ENCODE assay signal across 22 cellular contexts in the genomic region with DNA sequence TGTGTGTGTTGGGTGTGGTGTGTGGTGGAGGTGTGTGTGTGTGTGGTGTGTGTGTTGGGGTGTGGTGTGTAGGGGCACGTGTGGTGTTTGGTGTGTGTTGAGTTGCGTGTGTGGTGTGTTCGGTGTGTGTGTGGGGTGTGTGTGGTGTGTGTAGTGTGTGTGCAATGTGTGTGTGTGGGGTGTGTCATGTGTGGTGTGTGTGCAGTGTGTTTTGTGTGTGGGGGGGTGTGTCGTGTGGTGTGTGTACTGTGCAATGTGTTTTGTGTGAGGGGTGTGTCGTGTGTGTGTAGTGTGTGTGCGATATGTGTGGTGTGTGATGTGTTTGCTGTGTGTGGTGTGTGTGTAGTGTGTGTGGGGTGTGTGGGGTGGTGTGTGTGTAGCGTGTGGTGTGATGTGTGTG. TPM values are rescaled to one million over a fixed set of nuclear protein-coding genes. Genes with fewer than 3 reads are reported as not detected.
DNase-seq lines count a peak whose midpoint lies in the region; ATAC-seq, FAIRE-seq and TF ChIP-seq lines count a peak whose summit lies in the region.
"Had no signal": no experiment of that assay in that cellular context is flagged by ENCODE, and none has a peak within 500 bp of the region (broad histone marks: within the 10 kb centered on the region; RNA-seq: fewer than 3 reads in every experiment).

No MANE protein-coding gene starts in this region.

- no peak overlapping the region for H3K4me3 Mint-ChIP-seq in activated T-helper 17 cell treated with anti-CD3 and anti-CD28 coated beads, Interleukin-2, amount 50 U/mL, for 72 hours
- H3K4me3 Mint-ChIP-seq in glutamatergic neuron (ENCODE audit: unreplicated experiment) = peak overlapping the region; percentile 21
- H3K4me3 Mint-ChIP-seq in osteocyte (ENCODE audit: unreplicated experiment) = no peak overlapping the region
- H3K4me3 Mint-ChIP-seq: activated CD4-positive, alpha-beta T cell treated with anti-CD3 and anti-CD28 coated beads, Interleukin-2, amount 10 ng/mL, durations not matched to agents 7 days and 5 days had no signal

- in situ Hi-C loops in HepG2 (cut with HindIII; ENCODE audit: extremely low pct_ligation_motif_present, low pct_unique_long_range_greater_than_20kb) = no loop called here

- no peaks in the 10 kb centered on the region for H3K9me3 ChIP-seq in HepG2 (ENCODE audit: low read length)
- no peaks in the 10 kb centered on the region for H3K9me3 ChIP-seq in right lobe of liver

- peak; percentile 28 for FAIRE-seq in HepG2 (lab: Jason Lieb, UNC)

- TF ChIP-seq EP300 in HepG2 (IDR thresholded peaks at IDR 0.05; ENCODE audit: low read depth in 2 of 2, low read length in 2 of 2) = no peak
- TF ChIP-seq EP300 in HepG2 (CRISPR knock-in tag; IDR thresholded peaks at IDR 0.05; ENCODE audit: borderline replicate concordance) = no peak

- H3K4me1 Mint-ChIP-seq in activated T-helper 17 cell treated with anti-CD3 and anti-CD28 coated beads, Interleukin-2, amount 50 U/mL, for 72 hours = peaks cover 12% of the 10 kb centered on the region
- peaks cover 17% of the 10 kb centered on the region for H3K4me1 Mint-ChIP-seq in glutamatergic neuron (ENCODE audit: low read depth, unreplicated experiment)
- peaks cover 4% of the 10 kb centered on the region for H3K4me1 Mint-ChIP-seq in osteocyte (ENCODE audit: unreplicated experiment)

- intact Hi-C loops in HepG2 (cut with micrococcal nuclease; ENCODE audit: unreplicated experiment) = no loop called here
- intact Hi-C loops in right lobe of liver (cut with DNase I) = no loop called here

- H3K4me1 ChIP-seq in HepG2 (ENCODE audit: insufficient read depth, low read length) (no peaks in the 10 kb centered on the region), right lobe of liver (no peaks in the 10 kb centered on the region)

- POLR2A ChIA-PET in HepG2 (lab: Yijun Ruan, JAX) = no interaction called here

- no peak for TF ChIP-seq RAD21 in HepG2 (CRISPR knock-in tag; IDR thresholded peaks at IDR 0.05)

- TF ChIP-seq POLR2A in HepG2 (IDR thresholded peaks at IDR 0.05; ENCODE audit: insufficient read depth in 1 of 2, low read depth in 2 of 2, low read length in 2 of 2) (no peak), right lobe of liver (IDR thresholded peaks at IDR 0.05) (no peak)

- H2AFZ ChIP-seq in HepG2 (ENCODE audit: low read length) = no peak overlapping the region

- no peaks in the 10 kb centered on the region for H3K79me2 ChIP-seq in HepG2 (ENCODE audit: insufficient read depth, low read length)

- H3K36me3 Mint-ChIP-seq in activated T-helper 17 cell treated with anti-CD3 and anti-CD28 coated beads, Interleukin-2, amount 50 U/mL, for 72 hours (ENCODE audit: low read depth) = peaks cover 14% of the 10 kb centered on the region
- peaks cover 11% of the 10 kb centered on the region for H3K36me3 Mint-ChIP-seq in glutamatergic neuron (ENCODE audit: unreplicated experiment)
- H3K36me3 Mint-ChIP-seq in osteocyte (ENCODE audit: unreplicated experiment) = peaks cover 5% of the 10 kb centered on the region

- no TSS peak for BruUV-seq in HepG2 (replicated peaks; lab: Mats Ljungman, UMichigan)

- no peak overlapping the region for H3K27ac ChIP-seq in HepG2 (ENCODE audit: extremely low read length, insufficient read depth, low read length)
- no peak overlapping the region for H3K27ac ChIP-seq in right lobe of liver
- H3K27ac ChIP-seq: HL-60, WERI-Rb-1 had no signal

- no peak overlapping the region for H3K9ac ChIP-seq in HepG2 (ENCODE audit: insufficient read depth, low read depth, low read length)

- peak overlapping the region; percentile 3 for H3K27ac Mint-ChIP-seq in activated T-helper 17 cell treated with anti-CD3 and anti-CD28 coated beads, Interleukin-2, amount 50 U/mL, for 72 hours
- H3K27ac Mint-ChIP-seq in glutamatergic neuron (ENCODE audit: unreplicated experiment) (peak overlapping the region; percentile 13), osteocyte (ENCODE audit: unreplicated experiment) (no peak overlapping the region)

- H3K4me2 ChIP-seq in HepG2 (ENCODE audit: low read depth, low read length) = no peak overlapping the region

- H3K27me3 Mint-ChIP-seq in activated T-helper 17 cell treated with anti-CD3 and anti-CD28 coated beads, Interleukin-2, amount 50 U/mL, for 72 hours = no peaks in the 10 kb centered on the region
- H3K27me3 Mint-ChIP-seq in glutamatergic neuron (ENCODE audit: unreplicated experiment) (peaks cover 5% of the 10 kb centered on the region), osteocyte (ENCODE audit: unreplicated experiment) (no peaks in the 10 kb centered on the region)
- H3K27me3 Mint-ChIP-seq: activated CD4-positive, alpha-beta T cell treated with anti-CD3 and anti-CD28 coated beads, Interleukin-2, amount 10 ng/mL, durations not matched to agents 7 days and 5 days had no signal

- H3K36me3 ChIP-seq in HepG2 (replicated peaks in 1 of 2; ENCODE audit: control insufficient read depth in 1 of 2, insufficient read depth in 2 of 2, low read length in 2 of 2) (peaks cover 16 to 18% of the 10 kb centered on the region in 2 experiments; a peak in 4 of 5 replicates), right lobe of liver (peaks cover 0 to 46% (median 7%) of the 10 kb centered on the region in 4 donors)

- WGBS in HepG2 (ENCODE audit: low lambda C conversion rate) = 97% methylated on average over 7 of the region's 7 CpGs
- 87% methylated on average over 7 of the region's 7 CpGs for WGBS in right lobe of liver (ENCODE audit: insufficient coverage, low coverage, low lambda C conversion rate, missing lambda C conversion rate)

- H3K4me3 ChIP-seq in HepG2 (replicated peaks in 1 of 3; ENCODE audit: insufficient read depth in 1 of 3, low read depth in 2 of 3, low read length in 3 of 3) = no peak overlapping the region
- no peak overlapping the region for H3K4me3 ChIP-seq in right lobe of liver
- H3K4me3 ChIP-seq: cardiac muscle cell had no signal

- H3K27me3 ChIP-seq in HepG2 (ENCODE audit: control insufficient read depth in 1 of 2, insufficient read depth in 2 of 2, low read length in 2 of 2) (no peaks in the 10 kb centered on the region), right lobe of liver (no peaks in the 10 kb centered on the region)
- H3K27me3 ChIP-seq: cardiac muscle cell had no signal

- DNase-seq in HepG2 (ENCODE audit: low spot score) (no peak), right lobe of liver (no peak), glutamatergic neuron (no peak), UCSD-AML1 (lab: John Stamatoyannopoulos, UW; ENCODE audit: unreplicated experiment) (no peak), NCI-H1105 (lab: John Stamatoyannopoulos, UW) (no peak), iPS-NIHi11 (ENCODE audit: low spot score) (no peak), osteocyte (ENCODE audit: extremely low spot score, unreplicated experiment) (no peak)
- DNase-seq: activated CD4-positive, alpha-beta T cell treated with anti-CD3 and anti-CD28 coated beads, Interleukin-2, amount 10 ng/mL, durations not matched to agents 7 days and 5 days; activated effector memory CD4-positive, alpha-beta T cell treated with anti-CD3 and anti-CD28 coated beads, Interleukin-2, amount 50 U/mL, for 16 hours; amygdala; DMS79; NCI-H2029 treated with DMSO at 0.1 percent for 48 hours; NCI-H82; WERI-Rb-1 had no signal

- H4K20me1 ChIP-seq in HepG2 (ENCODE audit: insufficient read depth, low read length) = no peaks in the 10 kb centered on the region

- H3K9me3 Mint-ChIP-seq in activated T-helper 17 cell treated with anti-CD3 and anti-CD28 coated beads, Interleukin-2, amount 50 U/mL, for 72 hours = no peaks in the 10 kb centered on the region
- H3K9me3 Mint-ChIP-seq in glutamatergic neuron (ENCODE audit: unreplicated experiment) (peaks cover 7% of the 10 kb centered on the region), osteocyte (ENCODE audit: unreplicated experiment) (no peaks in the 10 kb centered on the region)
- H3K9me3 Mint-ChIP-seq: activated CD4-positive, alpha-beta T cell treated with anti-CD3 and anti-CD28 coated beads, Interleukin-2, amount 10 ng/mL, durations not matched to agents 7 days and 5 days had no signal

- TF ChIP-seq CTCF in HepG2 (CRISPR knock-in tag; IDR thresholded peaks at IDR 0.05) (no peak), right lobe of liver (IDR thresholded peaks at IDR 0.05) (no peak), glutamatergic neuron (IDR thresholded peaks at IDR 0.05; ENCODE audit: partially characterized antibody, unreplicated experiment) (no peak), osteocyte (IDR thresholded peaks at IDR 0.05) (no peak)

- CTCF ChIA-PET in HepG2 (lab: Yijun Ruan, JAX; ENCODE audit: low intra/inter-chr PET ratio, low total read pairs) = no interaction called here

- ATAC-seq in HepG2 (no peak), right lobe of liver (no peak)
- ATAC-seq in activated T-helper 17 cell treated with anti-CD3 and anti-CD28 coated beads, Interleukin-2, amount 50 U/mL, for 72 hours (replicated peaks) = no peak
- ATAC-seq: Right ventricle myocardium inferior had no signal

RNA-seq across cellular contexts. Expression of gene KPTN, which starts 6.0 kb away (rescaled TPM):
- total RNA-seq in HepG2 (2016; rRNA removed; fragmentation: Illumina TruSeq; extraction: Trizol) (8.4 and 9.1 TPM in 2 replicates), right lobe of liver (1 to 10 TPM; 3.1 to 7.8 (median 6.2) TPM), glutamatergic neuron (ENCODE audit: unreplicated experiment) (51.2 TPM), osteocyte (14.5 and 21.9 TPM in 2 replicates)
- 2.8 and 3.3 TPM in 2 replicates for total RNA-seq in HepG2 (2016; cell fraction: cytosol; rRNA removed; fragmentation: Illumina TruSeq; extraction: Trizol; ENCODE audit: low read depth)
- total RNA-seq in HepG2 (2016; cell fraction: insoluble cytoplasmic fraction; rRNA removed; fragmentation: Illumina TruSeq; extraction: Trizol) = 8.2 and 10.6 TPM in 2 replicates
- total RNA-seq in HepG2 (2016; cell fraction: membrane; rRNA removed; fragmentation: Illumina TruSeq; extraction: Trizol) = 4.2 and 6.5 TPM in 2 replicates
- 9.8 and 13.4 TPM in 2 replicates for total RNA-seq in HepG2 (2016; cell fraction: nucleus; rRNA removed; fragmentation: Illumina TruSeq; extraction: Trizol)
- 13.3 and 17.6 TPM in 2 replicates for polyA plus RNA-seq in HepG2 (2011; rRNA removed)
- polyA plus RNA-seq in HepG2 (2011; cell fraction: cytosol; rRNA removed) = 8.3 and 11.4 TPM in 2 replicates
- polyA plus RNA-seq in HepG2 (2011; cell fraction: nucleus; rRNA removed) = 48.6 and 50.4 TPM in 2 replicates
- polyA plus RNA-seq in HepG2 (2012) = 9.8 and 14.4 TPM in 2 replicates
- 4.3 and 5.1 TPM in 2 replicates for polyA plus RNA-seq in HepG2 (2016; cell fraction: cytosol; fragmentation: Illumina TruSeq; extraction: Trizol; ENCODE audit: low read depth)
- 14.4 and 17.5 TPM in 2 replicates for polyA plus RNA-seq in HepG2 (2016; cell fraction: insoluble cytoplasmic fraction; fragmentation: Illumina TruSeq; extraction: Trizol; ENCODE audit: low read depth)
- 5.2 and 7.2 TPM in 2 replicates for polyA plus RNA-seq in HepG2 (2016; cell fraction: membrane; fragmentation: Illumina TruSeq; extraction: Trizol; ENCODE audit: low read depth)
- 29.6 and 30.0 TPM in 2 replicates for polyA plus RNA-seq in HepG2 (2016; cell fraction: nucleus; fragmentation: Illumina TruSeq; extraction: Trizol; ENCODE audit: insufficient read depth, low read depth)
- 8.3 and 15.8 TPM in 2 replicates for polyA minus RNA-seq in HepG2 (2011; rRNA and poly(A)+ RNA removed; ENCODE audit: low replicate concordance)
- 5.2 TPM in 2 replicates for polyA minus RNA-seq in HepG2 (2011; cell fraction: cytosol; rRNA and poly(A)+ RNA removed)
- polyA minus RNA-seq in HepG2 (2011; cell fraction: nucleus; rRNA and poly(A)+ RNA removed) = 3.2 and 5.5 TPM in 2 replicates
- 10 to 100 TPM; 12.9 to 17.7 TPM for total RNA-seq in activated T-helper 17 cell treated with anti-CD3 and anti-CD28 coated beads, Interleukin-2, amount 50 U/mL, for 72 hours

RNA-seq across cellular contexts. Expression of gene SLC8A2, which starts 18.3 kb away (rescaled TPM):
- total RNA-seq in HepG2 (2016; rRNA removed; fragmentation: Illumina TruSeq; extraction: Trizol) (0.02 TPM in 1 of 2 replicates, not detected in the other), right lobe of liver (under 1 TPM in 1 of 6 experiments, not detected in 5; 0.13 TPM), glutamatergic neuron (ENCODE audit: unreplicated experiment) (115 TPM), osteocyte (0.05 TPM in 1 of 2 replicates, not detected in the other)
- total RNA-seq in HepG2 (2016; cell fraction: cytosol; rRNA removed; fragmentation: Illumina TruSeq; extraction: Trizol; ENCODE audit: low read depth) = not detected in 2 replicates
- not detected in 2 replicates for total RNA-seq in HepG2 (2016; cell fraction: insoluble cytoplasmic fraction; rRNA removed; fragmentation: Illumina TruSeq; extraction: Trizol)
- not detected in 2 replicates for total RNA-seq in HepG2 (2016; cell fraction: membrane; rRNA removed; fragmentation: Illumina TruSeq; extraction: Trizol)
- total RNA-seq in HepG2 (2016; cell fraction: nucleus; rRNA removed; fragmentation: Illumina TruSeq; extraction: Trizol) = not detected in 2 replicates
- 0.09 TPM in 1 of 2 replicates, not detected in the other for polyA plus RNA-seq in HepG2 (2011; rRNA removed)
- 0.09 and 0.12 TPM in 2 replicates for polyA plus RNA-seq in HepG2 (2011; cell fraction: cytosol; rRNA removed)
- polyA plus RNA-seq in HepG2 (2011; cell fraction: nucleus; rRNA removed) = 0.19 and 0.51 TPM in 2 replicates
- 0.07 TPM in 1 of 2 replicates, not detected in the other for polyA plus RNA-seq in HepG2 (2012)
- polyA plus RNA-seq in HepG2 (2016; cell fraction: cytosol; fragmentation: Illumina TruSeq; extraction: Trizol; ENCODE audit: low read depth) = not detected in 2 replicates
- polyA plus RNA-seq in HepG2 (2016; cell fraction: insoluble cytoplasmic fraction; fragmentation: Illumina TruSeq; extraction: Trizol; ENCODE audit: low read depth) = not detected in 2 replicates
- polyA plus RNA-seq in HepG2 (2016; cell fraction: membrane; fragmentation: Illumina TruSeq; extraction: Trizol; ENCODE audit: low read depth) = not detected in 2 replicates
- polyA plus RNA-seq in HepG2 (2016; cell fraction: nucleus; fragmentation: Illumina TruSeq; extraction: Trizol; ENCODE audit: insufficient read depth, low read depth) = not detected in 2 replicates
- polyA minus RNA-seq in HepG2 (2011; rRNA and poly(A)+ RNA removed; ENCODE audit: low replicate concordance) = 0.78 TPM in 1 of 2 replicates, not detected in the other
- not detected in 2 replicates for polyA minus RNA-seq in HepG2 (2011; cell fraction: cytosol; rRNA and poly(A)+ RNA removed)
- polyA minus RNA-seq in HepG2 (2011; cell fraction: nucleus; rRNA and poly(A)+ RNA removed) = not detected in 2 replicates
- under 1 TPM; 0.06 to 0.50 TPM for total RNA-seq in activated T-helper 17 cell treated with anti-CD3 and anti-CD28 coated beads, Interleukin-2, amount 50 U/mL, for 72 hours
- total RNA-seq: activated CD4-positive, alpha-beta T cell treated with anti-CD3 and anti-CD28 coated beads, Interleukin-2, amount 10 ng/mL, durations not matched to agents 7 days and 5 days; glomerular endothelial cell; kidney epithelial cell; lung microvascular endothelial cell; pulmonary artery endothelial cell had no signal

RNA-seq across cellular contexts. Expression of gene NAPA, which starts 24.8 kb away (rescaled TPM):
- 32.6 and 36.5 TPM in 2 replicates for total RNA-seq in HepG2 (2016; rRNA removed; fragmentation: Illumina TruSeq; extraction: Trizol)
- total RNA-seq in HepG2 (2016; cell fraction: cytosol; rRNA removed; fragmentation: Illumina TruSeq; extraction: Trizol; ENCODE audit: low read depth) = 10.7 and 16.6 TPM in 2 replicates
- total RNA-seq in HepG2 (2016; cell fraction: insoluble cytoplasmic fraction; rRNA removed; fragmentation: Illumina TruSeq; extraction: Trizol) = 32.5 and 33.2 TPM in 2 replicates
- 17.7 and 25.0 TPM in 2 replicates for total RNA-seq in HepG2 (2016; cell fraction: membrane; rRNA removed; fragmentation: Illumina TruSeq; extraction: Trizol)
- 19.1 and 19.4 TPM in 2 replicates for total RNA-seq in HepG2 (2016; cell fraction: nucleus; rRNA removed; fragmentation: Illumina TruSeq; extraction: Trizol)
- 65.9 and 74.4 TPM in 2 replicates for polyA plus RNA-seq in HepG2 (2011; rRNA removed)
- 50.7 and 64.2 TPM in 2 replicates for polyA plus RNA-seq in HepG2 (2011; cell fraction: cytosol; rRNA removed)
- polyA plus RNA-seq in HepG2 (2011; cell fraction: nucleus; rRNA removed) = 64.5 and 68.0 TPM in 2 replicates
- polyA plus RNA-seq in HepG2 (2012) = 39.7 and 50.3 TPM in 2 replicates
- polyA plus RNA-seq in HepG2 (2016; cell fraction: cytosol; fragmentation: Illumina TruSeq; extraction: Trizol; ENCODE audit: low read depth) = 18.1 and 25.6 TPM in 2 replicates
- 52.2 and 60.3 TPM in 2 replicates for polyA plus RNA-seq in HepG2 (2016; cell fraction: insoluble cytoplasmic fraction; fragmentation: Illumina TruSeq; extraction: Trizol; ENCODE audit: low read depth)
- polyA plus RNA-seq in HepG2 (2016; cell fraction: membrane; fragmentation: Illumina TruSeq; extraction: Trizol; ENCODE audit: low read depth) = 32.1 and 34.6 TPM in 2 replicates
- 41.7 and 44.1 TPM in 2 replicates for polyA plus RNA-seq in HepG2 (2016; cell fraction: nucleus; fragmentation: Illumina TruSeq; extraction: Trizol; ENCODE audit: insufficient read depth, low read depth)
- polyA minus RNA-seq in HepG2 (2011; rRNA and poly(A)+ RNA removed; ENCODE audit: low replicate concordance) = 73.3 and 108 TPM in 2 replicates
- polyA minus RNA-seq in HepG2 (2011; cell fraction: cytosol; rRNA and poly(A)+ RNA removed) = 36.3 and 43.3 TPM in 2 replicates
- 20.6 and 26.2 TPM in 2 replicates for polyA minus RNA-seq in HepG2 (2011; cell fraction: nucleus; rRNA and poly(A)+ RNA removed)
- total RNA-seq in right lobe of liver = 100 to 1,000 TPM in 2 of 6 experiments, 10 to 100 TPM in 4; 83.0 to 179 (median 96.0) TPM
- total RNA-seq in activated T-helper 17 cell treated with anti-CD3 and anti-CD28 coated beads, Interleukin-2, amount 50 U/mL, for 72 hours = 10 to 100 TPM; 33.7 to 72.4 TPM
- total RNA-seq in glutamatergic neuron (ENCODE audit: unreplicated experiment) = 262 TPM
- 104 TPM in 2 replicates for total RNA-seq in osteocyte

Comparison
In these comparisons a context has a peak if more than half of its experiments do, and no peak if none do; other contexts are left out.
1. RNA of gene SLC8A2, which starts 18.3 kb away (total RNA-seq): 115 TPM in glutamatergic neuron (single experiment); 0.06 to 0.50 TPM in activated T-helper 17 cell treated with anti-CD3 and anti-CD28 coated beads, Interleukin-2, amount 50 U/mL, for 72 hours, 0.13 TPM in right lobe of liver, 0.02 TPM in HepG2 and 0.05 TPM in osteocyte; every median in the first group is over 10 times any median in the second.